In genomic region chr1:106787511-106787910, GRCh38 we compare ENCODE assay signal across 35 cellular contexts.
"Had no signal": no experiment of that assay in that cellular context is flagged by ENCODE, and none has a peak within 500 bp of the region (broad histone marks: within the 10 kb centered on the region; RNA-seq: fewer than 3 reads in every experiment).

No MANE protein-coding gene starts in this region.

- H3K9me3 ChIP-seq: Peyer's patch had no signal

- H3K9me3 Mint-ChIP-seq: activated CD4-positive, alpha-beta T cell treated with anti-CD3 and anti-CD28 coated beads, Interleukin-2, amount 10 ng/mL, durations not matched to agents 24 days and 14 days had no signal

- H3K27me3 Mint-ChIP-seq: activated CD4-positive, alpha-beta T cell treated with anti-CD3 and anti-CD28 coated beads, Interleukin-2, amount 10 ng/mL, durations not matched to agents 24 days and 14 days; activated CD8-positive, alpha-beta T cell treated with anti-CD3 and anti-CD28 coated beads for 36 hours; activated naive CD8-positive, alpha-beta T cell treated with anti-CD3 and anti-CD28 coated beads for 36 hours; activated T-helper 17 cell treated with anti-CD3 and anti-CD28 coated beads, Interleukin-2, amount 50 U/mL, for 72 hours had no signal

- H3K4me1 ChIP-seq: Peyer's patch, SJSA1 had no signal

- DNase-seq: activated CD4-positive, alpha-beta T cell treated with anti-CD3 and anti-CD28 coated beads for 1 hour; activated CD4-positive, alpha-beta T cell treated with anti-CD3 and anti-CD28 coated beads, Interleukin-2, amount 10 ng/mL, durations not matched to agents 24 days and 14 days; activated CD4-positive, alpha-beta T cell treated with anti-CD3 and anti-CD28 coated beads, Interleukin-2, amount 50 U/mL, for 4 hours; activated CD4-positive, CD25-positive, alpha-beta regulatory T cell; activated CD8-positive, alpha-beta T cell treated with anti-CD3 and anti-CD28 coated beads for 36 hours; activated effector memory CD4-positive, alpha-beta T cell treated with anti-CD3 and anti-CD28 coated beads, Interleukin-2, amount 50 U/mL, for 16 hours; activated naive CD4-positive, alpha-beta T cell; activated naive CD4-positive, alpha-beta T cell treated with anti-CD3 and anti-CD28 coated beads, Interleukin-2, amount 50 U/mL, for 16 hours; activated naive CD8-positive, alpha-beta T cell treated with anti-CD3 and anti-CD28 coated beads for 36 hours; activated T-cell treated with anti-CD3 and anti-CD28 coated beads, Interleukin-2, amount 50 U/mL, for 1 hour; activated T-cell treated with anti-CD3 and anti-CD28 coated beads, Interleukin-2, amount 50 U/mL, for 72 hours; amniotic stem cell; aorta; brain microvascular endothelial cell; central memory CD4-positive, alpha-beta T cell; Karpas-422; KBM-7; NCI-H1105; NCI-H1417 treated with DMSO at 0.1 percent for 48 hours; NCI-H187 treated with DMSO at 0.1 percent for 48 hours; NCI-H2081; NCI-H2171 treated with DMSO at 0.1 percent for 48 hours; NCI-H2227 treated with DMSO at 0.1 percent for 48 hours; NCI-H446; NCI-H510A treated with DMSO at 0.1 percent for 48 hours; NCI-H526 treated with DMSO at 0.1 percent for 48 hours; NK-92 treated with Interleukin-12 subunit alpha and Interleukin-12 subunit beta, amount 100 ng/mL, for 24 hours; PC-3; Peyer's patch; RPMI8226; SHP77 treated with DMSO at 0.1 percent for 48 hours; T1000; WERI-Rb-1 had no signal

- H3K4me3 ChIP-seq: Peyer's patch, SJSA1 had no signal

- H3K36me3 Mint-ChIP-seq: activated naive CD8-positive, alpha-beta T cell treated with anti-CD3 and anti-CD28 coated beads for 36 hours had no signal

- H3K27ac Mint-ChIP-seq: activated CD4-positive, alpha-beta T cell treated with anti-CD3 and anti-CD28 coated beads, Interleukin-2, amount 10 ng/mL, durations not matched to agents 24 days and 14 days; activated CD8-positive, alpha-beta T cell treated with anti-CD3 and anti-CD28 coated beads for 36 hours; activated naive CD8-positive, alpha-beta T cell treated with anti-CD3 and anti-CD28 coated beads for 36 hours; activated T-cell treated with anti-CD3 and anti-CD28 coated beads, Interleukin-2, amount 50 U/mL, for 72 hours; activated T-helper 17 cell treated with anti-CD3 and anti-CD28 coated beads, Interleukin-2, amount 50 U/mL, for 72 hours had no signal

- H3K36me3 ChIP-seq: brain microvascular endothelial cell, Peyer's patch, SJSA1, WERI-Rb-1 had no signal

- H3K27ac ChIP-seq: brain microvascular endothelial cell, Peyer's patch, SJSA1, WERI-Rb-1 had no signal

- H3K27me3 ChIP-seq: brain microvascular endothelial cell, Peyer's patch, SJSA1 had no signal

- ATAC-seq: activated CD8-positive, alpha-beta T cell treated with anti-CD3 and anti-CD28 coated beads for 36 hours; activated T-cell treated with anti-CD3 and anti-CD28 coated beads, Interleukin-2, amount 50 U/mL, for 72 hours; activated T-helper 17 cell treated with anti-CD3 and anti-CD28 coated beads, Interleukin-2, amount 50 U/mL, for 72 hours; PC-3 had no signal

- H3K4me1 Mint-ChIP-seq: activated CD4-positive, alpha-beta T cell treated with anti-CD3 and anti-CD28 coated beads, Interleukin-2, amount 10 ng/mL, durations not matched to agents 24 days and 14 days; activated naive CD8-positive, alpha-beta T cell treated with anti-CD3 and anti-CD28 coated beads for 36 hours; activated T-helper 17 cell treated with anti-CD3 and anti-CD28 coated beads, Interleukin-2, amount 50 U/mL, for 72 hours had no signal

- H3K4me3 Mint-ChIP-seq: activated CD4-positive, alpha-beta T cell treated with anti-CD3 and anti-CD28 coated beads, Interleukin-2, amount 10 ng/mL, durations not matched to agents 24 days and 14 days; activated CD8-positive, alpha-beta T cell treated with anti-CD3 and anti-CD28 coated beads for 36 hours; activated naive CD8-positive, alpha-beta T cell treated with anti-CD3 and anti-CD28 coated beads for 36 hours; activated T-cell treated with anti-CD3 and anti-CD28 coated beads, Interleukin-2, amount 50 U/mL, for 72 hours; activated T-helper 17 cell treated with anti-CD3 and anti-CD28 coated beads, Interleukin-2, amount 50 U/mL, for 72 hours had no signal
